ENCODE assay signal across 1 cellular context in the genomic region with DNA sequence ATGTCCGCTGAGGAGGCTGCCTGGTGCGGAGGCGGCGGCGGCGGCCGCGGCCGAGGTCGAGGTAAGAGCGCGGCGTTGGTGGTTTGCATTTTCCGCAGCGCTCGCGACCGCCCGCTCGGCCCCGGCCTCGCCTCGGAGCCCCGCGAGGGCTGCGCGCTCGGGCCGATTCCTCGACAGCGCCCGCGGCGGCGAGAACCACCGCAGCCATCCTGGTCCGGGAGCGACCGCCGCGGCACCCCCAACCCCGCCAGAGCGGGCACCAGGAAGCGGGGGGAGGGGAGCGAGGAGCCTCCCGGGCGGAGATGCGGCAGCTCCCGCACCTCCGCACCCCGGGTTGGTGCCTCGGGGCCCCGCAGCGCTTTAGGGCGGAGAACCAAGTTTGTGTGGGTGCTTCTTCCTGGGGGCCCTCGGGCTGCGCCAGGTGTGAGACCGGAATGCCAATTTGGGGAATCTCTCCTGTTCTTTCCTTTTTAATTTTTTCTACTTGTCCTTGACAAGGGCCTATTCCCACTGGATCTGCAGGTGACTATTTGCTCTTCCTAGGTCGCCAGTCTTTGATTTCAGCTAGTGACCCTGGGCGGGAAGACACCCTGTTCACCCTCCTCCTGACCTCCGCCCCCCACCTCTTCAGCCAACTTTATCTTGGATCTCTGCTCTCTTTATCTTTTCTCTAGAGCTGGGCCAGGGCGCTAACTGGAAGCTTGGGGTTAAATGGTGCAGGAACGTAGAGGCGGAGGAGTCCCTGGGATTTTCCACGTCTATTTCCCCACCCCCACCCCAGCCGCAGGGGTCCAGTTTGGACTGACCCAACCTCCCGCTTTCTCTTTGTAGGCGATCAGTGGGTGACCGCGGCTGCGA.
TF ChIP-seq lines count a peak whose summit lies in the region.

A gene with protein sequence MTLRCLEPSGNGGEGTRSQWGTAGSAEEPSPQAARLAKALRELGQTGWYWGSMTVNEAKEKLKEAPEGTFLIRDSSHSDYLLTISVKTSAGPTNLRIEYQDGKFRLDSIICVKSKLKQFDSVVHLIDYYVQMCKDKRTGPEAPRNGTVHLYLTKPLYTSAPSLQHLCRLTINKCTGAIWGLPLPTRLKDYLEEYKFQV (plus strand): TSS at position 822 of the 858 bp plus-strand sequence. CDS start 223 bp downstream, outside the sequence.

TF ChIP-seq in K562, 482 proteins besides CTCF, POLR2A, EP300 and RAD21 (continued from another document and continues in another):
- TF ChIP-seq ZNF407 (IDR thresholded peaks at IDR 0.05; ENCODE audit: low read depth) (no peak), CREB3L1 (IDR thresholded peaks at IDR 0.05; ENCODE audit: borderline replicate concordance, low read depth) (no peak), SMARCE1 (IDR thresholded peaks at IDR 0.05) (peak; percentile 62), PHF21A (IDR thresholded peaks at IDR 0.05; ENCODE audit: borderline replicate concordance, low read depth) (no peak), ZNF695 (CRISPR knock-in tag; IDR thresholded peaks at IDR 0.05) (no peak), KAT8 (IDR thresholded peaks at IDR 0.05; ENCODE audit: low read depth) (no peak), TEAD1 (CRISPR knock-in tag; IDR thresholded peaks at IDR 0.05) (no peak), SMAD4 (CRISPR knock-in tag; conservative IDR thresholded peaks at IDR 0.05) (peak; percentile 64; the same call in 1 of the 2 replicates), YBX1 (IDR thresholded peaks at IDR 0.05) (no peak), PHTF2 (CRISPR knock-in tag; IDR thresholded peaks at IDR 0.05) (no peak), BRF1 (IDR thresholded peaks at IDR 0.05; ENCODE audit: borderline replicate concordance, extremely low read depth, insufficient read length) (no peak), NEUROD1 (IDR thresholded peaks at IDR 0.05; ENCODE audit: borderline replicate concordance, low read depth, low read length, partially characterized antibody) (peak; percentile 11), ZNF174 (CRISPR knock-in tag; IDR thresholded peaks at IDR 0.05) (no peak), ETV1 (tag; conservative IDR thresholded peaks at IDR 0.05; ENCODE audit: low read depth) (no peak), IRF2 (CRISPR knock-in tag; IDR thresholded peaks at IDR 0.05) (no peak), C11orf30 (IDR thresholded peaks at IDR 0.05; ENCODE audit: low read depth) (no peak), ZNF121 (CRISPR knock-in tag; conservative IDR thresholded peaks at IDR 0.05) (no peak), KDM4B (IDR thresholded peaks at IDR 0.05; ENCODE audit: borderline replicate concordance in 2 of 2, low read depth in 1 of 2) (no peak), FOXA3 (CRISPR knock-in tag; conservative IDR thresholded peaks at IDR 0.05 in 1 of 2, IDR thresholded peaks at IDR 0.05 in 1 of 2) (no peak), ZBTB17 (CRISPR knock-in tag; IDR thresholded peaks at IDR 0.05) (no peak), RBM34 (IDR thresholded peaks at IDR 0.05; ENCODE audit: borderline replicate concordance, insufficient read depth, low read length) (no peak), TRIM24 (IDR thresholded peaks at IDR 0.05) (0 out of 4 replicates have a peak, but pooled peaks of 1 of the 2 experiments have one; percentile 34), HIVEP1 (CRISPR knock-in tag; IDR thresholded peaks at IDR 0.05) (no peak), ESRRA (IDR thresholded peaks at IDR 0.05; ENCODE audit: borderline replicate concordance, low read depth) (0 out of 2 replicates have a peak, but pooled peaks have one; percentile 34), MTA1 (IDR thresholded peaks at IDR 0.05; ENCODE audit: borderline replicate concordance) (0 out of 2 replicates have a peak, but pooled peaks have one; percentile 39), EP400 (IDR thresholded peaks at IDR 0.05) (0 out of 2 replicates have a peak, but pooled peaks have one; percentile 37)
- TF ChIP-seq, protein P1, sequence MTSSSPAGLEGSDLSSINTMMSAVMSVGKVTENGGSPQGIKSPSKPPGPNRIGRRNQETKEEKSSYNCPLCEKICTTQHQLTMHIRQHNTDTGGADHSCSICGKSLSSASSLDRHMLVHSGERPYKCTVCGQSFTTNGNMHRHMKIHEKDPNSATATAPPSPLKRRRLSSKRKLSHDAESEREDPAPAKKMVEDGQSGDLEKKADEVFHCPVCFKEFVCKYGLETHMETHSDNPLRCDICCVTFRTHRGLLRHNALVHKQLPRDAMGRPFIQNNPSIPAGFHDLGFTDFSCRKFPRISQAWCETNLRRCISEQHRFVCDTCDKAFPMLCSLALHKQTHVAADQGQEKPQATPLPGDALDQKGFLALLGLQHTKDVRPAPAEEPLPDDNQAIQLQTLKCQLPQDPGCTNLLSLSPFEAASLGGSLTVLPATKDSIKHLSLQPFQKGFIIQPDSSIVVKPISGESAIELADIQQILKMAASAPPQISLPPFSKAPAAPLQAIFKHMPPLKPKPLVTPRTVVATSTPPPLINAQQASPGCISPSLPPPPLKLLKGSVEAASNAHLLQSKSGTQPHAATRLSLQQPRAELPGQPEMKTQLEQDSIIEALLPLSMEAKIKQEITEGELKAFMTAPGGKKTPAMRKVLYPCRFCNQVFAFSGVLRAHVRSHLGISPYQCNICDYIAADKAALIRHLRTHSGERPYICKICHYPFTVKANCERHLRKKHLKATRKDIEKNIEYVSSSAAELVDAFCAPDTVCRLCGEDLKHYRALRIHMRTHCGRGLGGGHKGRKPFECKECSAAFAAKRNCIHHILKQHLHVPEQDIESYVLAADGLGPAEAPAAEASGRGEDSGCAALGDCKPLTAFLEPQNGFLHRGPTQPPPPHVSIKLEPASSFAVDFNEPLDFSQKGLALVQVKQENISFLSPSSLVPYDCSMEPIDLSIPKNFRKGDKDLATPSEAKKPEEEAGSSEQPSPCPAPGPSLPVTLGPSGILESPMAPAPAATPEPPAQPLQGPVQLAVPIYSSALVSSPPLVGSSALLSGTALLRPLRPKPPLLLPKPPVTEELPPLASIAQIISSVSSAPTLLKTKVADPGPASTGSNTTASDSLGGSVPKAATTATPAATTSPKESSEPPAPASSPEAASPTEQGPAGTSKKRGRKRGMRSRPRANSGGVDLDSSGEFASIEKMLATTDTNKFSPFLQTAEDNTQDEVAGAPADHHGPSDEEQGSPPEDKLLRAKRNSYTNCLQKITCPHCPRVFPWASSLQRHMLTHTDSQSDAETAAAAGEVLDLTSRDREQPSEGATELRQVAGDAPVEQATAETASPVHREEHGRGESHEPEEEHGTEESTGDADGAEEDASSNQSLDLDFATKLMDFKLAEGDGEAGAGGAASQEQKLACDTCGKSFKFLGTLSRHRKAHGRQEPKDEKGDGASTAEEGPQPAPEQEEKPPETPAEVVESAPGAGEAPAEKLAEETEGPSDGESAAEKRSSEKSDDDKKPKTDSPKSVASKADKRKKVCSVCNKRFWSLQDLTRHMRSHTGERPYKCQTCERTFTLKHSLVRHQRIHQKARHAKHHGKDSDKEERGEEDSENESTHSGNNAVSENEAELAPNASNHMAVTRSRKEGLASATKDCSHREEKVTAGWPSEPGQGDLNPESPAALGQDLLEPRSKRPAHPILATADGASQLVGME (CRISPR knock-in tag; IDR thresholded peaks at IDR 0.05): no peak
- TF ChIP-seq, protein P2, sequence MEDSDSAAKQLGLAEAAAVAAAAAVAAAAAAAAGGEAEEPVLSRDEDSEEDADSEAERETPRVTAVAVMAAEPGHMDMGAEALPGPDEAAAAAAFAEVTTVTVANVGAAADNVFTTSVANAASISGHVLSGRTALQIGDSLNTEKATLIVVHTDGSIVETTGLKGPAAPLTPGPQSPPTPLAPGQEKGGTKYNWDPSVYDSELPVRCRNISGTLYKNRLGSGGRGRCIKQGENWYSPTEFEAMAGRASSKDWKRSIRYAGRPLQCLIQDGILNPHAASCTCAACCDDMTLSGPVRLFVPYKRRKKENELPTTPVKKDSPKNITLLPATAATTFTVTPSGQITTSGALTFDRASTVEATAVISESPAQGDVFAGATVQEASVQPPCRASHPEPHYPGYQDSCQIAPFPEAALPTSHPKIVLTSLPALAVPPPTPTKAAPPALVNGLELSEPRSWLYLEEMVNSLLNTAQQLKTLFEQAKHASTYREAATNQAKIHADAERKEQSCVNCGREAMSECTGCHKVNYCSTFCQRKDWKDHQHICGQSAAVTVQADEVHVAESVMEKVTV (CRISPR knock-in tag; IDR thresholded peaks at IDR 0.05): no peak
- TF ChIP-seq, protein P3, sequence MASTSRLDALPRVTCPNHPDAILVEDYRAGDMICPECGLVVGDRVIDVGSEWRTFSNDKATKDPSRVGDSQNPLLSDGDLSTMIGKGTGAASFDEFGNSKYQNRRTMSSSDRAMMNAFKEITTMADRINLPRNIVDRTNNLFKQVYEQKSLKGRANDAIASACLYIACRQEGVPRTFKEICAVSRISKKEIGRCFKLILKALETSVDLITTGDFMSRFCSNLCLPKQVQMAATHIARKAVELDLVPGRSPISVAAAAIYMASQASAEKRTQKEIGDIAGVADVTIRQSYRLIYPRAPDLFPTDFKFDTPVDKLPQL (IDR thresholded peaks at IDR 0.05; ENCODE audit: extremely low read depth, insufficient read length): no peak
- TF ChIP-seq, protein P4, sequence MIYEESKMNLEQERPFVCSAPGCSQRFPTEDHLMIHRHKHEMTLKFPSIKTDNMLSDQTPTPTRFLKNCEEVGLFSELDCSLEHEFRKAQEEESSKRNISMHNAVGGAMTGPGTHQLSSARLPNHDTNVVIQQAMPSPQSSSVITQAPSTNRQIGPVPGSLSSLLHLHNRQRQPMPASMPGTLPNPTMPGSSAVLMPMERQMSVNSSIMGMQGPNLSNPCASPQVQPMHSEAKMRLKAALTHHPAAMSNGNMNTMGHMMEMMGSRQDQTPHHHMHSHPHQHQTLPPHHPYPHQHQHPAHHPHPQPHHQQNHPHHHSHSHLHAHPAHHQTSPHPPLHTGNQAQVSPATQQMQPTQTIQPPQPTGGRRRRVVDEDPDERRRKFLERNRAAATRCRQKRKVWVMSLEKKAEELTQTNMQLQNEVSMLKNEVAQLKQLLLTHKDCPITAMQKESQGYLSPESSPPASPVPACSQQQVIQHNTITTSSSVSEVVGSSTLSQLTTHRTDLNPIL (CRISPR knock-in tag; IDR thresholded peaks at IDR 0.05): no peak
- TF ChIP-seq, protein P5, sequence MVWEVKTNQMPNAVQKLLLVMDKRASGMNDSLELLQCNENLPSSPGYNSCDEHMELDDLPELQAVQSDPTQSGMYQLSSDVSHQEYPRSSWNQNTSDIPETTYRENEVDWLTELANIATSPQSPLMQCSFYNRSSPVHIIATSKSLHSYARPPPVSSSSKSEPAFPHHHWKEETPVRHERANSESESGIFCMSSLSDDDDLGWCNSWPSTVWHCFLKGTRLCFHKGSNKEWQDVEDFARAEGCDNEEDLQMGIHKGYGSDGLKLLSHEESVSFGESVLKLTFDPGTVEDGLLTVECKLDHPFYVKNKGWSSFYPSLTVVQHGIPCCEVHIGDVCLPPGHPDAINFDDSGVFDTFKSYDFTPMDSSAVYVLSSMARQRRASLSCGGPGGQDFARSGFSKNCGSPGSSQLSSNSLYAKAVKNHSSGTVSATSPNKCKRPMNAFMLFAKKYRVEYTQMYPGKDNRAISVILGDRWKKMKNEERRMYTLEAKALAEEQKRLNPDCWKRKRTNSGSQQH (CRISPR knock-in tag; IDR thresholded peaks at IDR 0.05): no peak
